In the genomic region with DNA sequence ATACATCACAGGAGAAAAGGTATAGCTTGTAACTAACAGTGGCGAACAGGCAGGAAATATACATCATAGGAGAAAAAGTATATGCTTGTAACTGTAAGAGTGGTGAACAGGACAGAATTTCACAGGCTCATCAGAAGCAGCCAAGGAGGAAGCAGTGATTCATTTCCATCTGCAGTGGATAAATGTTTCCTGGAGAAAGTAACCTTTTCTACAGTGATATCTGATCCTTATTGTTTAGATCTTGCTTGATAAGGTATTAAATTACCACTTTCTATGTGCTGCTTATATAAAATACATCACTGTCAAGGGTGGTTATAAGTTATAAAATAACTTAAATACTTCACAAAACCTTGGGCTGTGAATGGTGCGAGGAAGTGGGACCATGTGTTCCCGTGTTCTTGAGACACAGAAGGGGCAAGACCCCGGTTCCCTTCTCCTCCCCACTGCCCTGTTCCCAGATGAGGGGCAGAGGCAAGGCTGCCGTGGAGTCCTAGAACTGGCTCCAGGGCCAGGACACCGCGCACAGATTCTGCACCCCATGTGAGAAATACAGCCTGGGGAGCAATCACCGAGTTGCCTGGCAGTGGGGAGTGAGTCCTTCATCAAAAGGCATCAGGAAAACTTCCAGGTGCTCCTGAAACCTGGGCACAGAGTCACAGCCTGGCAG, we compare ENCODE assay signal across 28 cellular contexts.
DNase-seq lines count a peak whose midpoint lies in the region; ATAC-seq and TF ChIP-seq lines count a peak whose summit lies in the region.
"Had no signal": no experiment of that assay in that cellular context is flagged by ENCODE, and none has a peak within 500 bp of the region (broad histone marks: within the 10 kb centered on the region; RNA-seq: fewer than 3 reads in every experiment).

No MANE protein-coding gene starts in this region.

- no peaks in the 10 kb centered on the region for H3K9me3 Mint-ChIP-seq in activated CD4-positive, alpha-beta memory T cell treated with anti-CD3 and anti-CD28 coated beads, Interleukin-2, amount 10 ng/mL, durations not matched to agents 7 days and 5 days
- H3K9me3 Mint-ChIP-seq: activated B cell treated with CpG ODN at 0.5 μM for 24 hours; activated naive CD8-positive, alpha-beta T cell treated with anti-CD3 and anti-CD28 coated beads, Interleukin-2, amount 50 U/mL, for 24 hours; CD4-positive, CD25-positive, alpha-beta regulatory T cell; GM23338; neural crest cell; stimulated activated memory B cell treated with anti-CD40 and anti-IgM and Interleukin-4, amounts not matched to agents 10 μg/mL and 1 μg/mL and 100 μg/mL, for 72 hours had no signal

- TF ChIP-seq CTCF in IMR-90 (conservative IDR thresholded peaks at IDR 0.05; ENCODE audit: low read depth, low read length) (no peak), coronary artery (IDR thresholded peaks at IDR 0.05) (no peak), uterus (IDR thresholded peaks at IDR 0.05) (no peak)

- dilution Hi-C loops in IMR-90 (cut with HindIII; ENCODE audit: low sequenced_read_pairs, unreplicated experiment) = no loop called here

- peaks cover 14% of the 10 kb centered on the region for H3K4me1 ChIP-seq in IMR-90 (ENCODE audit: control insufficient read depth, insufficient read depth, low read length)
- peaks cover 0 to 3% of the 10 kb centered on the region in 2 donors for H3K4me1 ChIP-seq in uterus

- no peaks in the 10 kb centered on the region for H3K36me3 Mint-ChIP-seq in activated CD4-positive, alpha-beta memory T cell treated with anti-CD3 and anti-CD28 coated beads, Interleukin-2, amount 10 ng/mL, durations not matched to agents 7 days and 5 days (ENCODE audit: low read depth)
- H3K36me3 Mint-ChIP-seq: CD4-positive, CD25-positive, alpha-beta regulatory T cell; stimulated activated memory B cell treated with anti-CD40 and anti-IgM and Interleukin-4, amounts not matched to agents 10 μg/mL and 1 μg/mL and 100 μg/mL, for 72 hours had no signal

- H3K36me3 ChIP-seq in IMR-90 (ENCODE audit: control insufficient read depth, insufficient read depth, low read length) (no peaks in the 10 kb centered on the region), uterus (no peaks in the 10 kb centered on the region)
- H3K36me3 ChIP-seq: left ventricle myocardium inferior, vagina had no signal

- peaks cover 90% of the 10 kb centered on the region for H4K20me1 ChIP-seq in IMR-90 (ENCODE audit: insufficient read depth, low read length)

- H3K27me3 ChIP-seq in IMR-90 (ENCODE audit: control insufficient read depth, insufficient read depth, low read length) (no peaks in the 10 kb centered on the region), uterus (no peaks in the 10 kb centered on the region)
- H3K27me3 ChIP-seq: hepatocyte, vagina had no signal

- no peak overlapping the region for H2BK15ac ChIP-seq in IMR-90 (ENCODE audit: low read depth, low read length)

- no peak overlapping the region for H2BK5ac ChIP-seq in IMR-90 (ENCODE audit: low read depth, low read length, poor library complexity, severe bottlenecking)

- H2BK20ac ChIP-seq in IMR-90 (ENCODE audit: low read depth, low read length) = no peak overlapping the region

- no TSS peak for BruUV-seq in IMR-90 (replicated peaks; lab: Mats Ljungman, UMichigan)

- no peak overlapping the region for H3K23ac ChIP-seq in IMR-90 (ENCODE audit: low read depth, low read length)

- H3K27ac Mint-ChIP-seq in activated CD4-positive, alpha-beta memory T cell treated with anti-CD3 and anti-CD28 coated beads, Interleukin-2, amount 10 ng/mL, durations not matched to agents 7 days and 5 days = no peak overlapping the region
- H3K27ac Mint-ChIP-seq: activated B cell treated with CpG ODN at 0.5 μM for 24 hours; activated naive CD8-positive, alpha-beta T cell treated with anti-CD3 and anti-CD28 coated beads, Interleukin-2, amount 50 U/mL, for 24 hours; CD4-positive, CD25-positive, alpha-beta regulatory T cell; GM23338; progenitor cell of endocrine pancreas; stimulated activated memory B cell treated with anti-CD40 and anti-IgM and Interleukin-4, amounts not matched to agents 10 μg/mL and 1 μg/mL and 100 μg/mL, for 72 hours had no signal

- no peak overlapping the region for H4K8ac ChIP-seq in IMR-90 (ENCODE audit: low read depth in 2 of 2, low read length in 2 of 2)

- no peak for TF ChIP-seq RAD21 in IMR-90 (IDR thresholded peaks at IDR 0.05; ENCODE audit: low read length)

- DNase-seq in COLO829 (ENCODE audit: low spot score) (peak; percentile 7), IMR-90 (peak; percentile 69), coronary artery (ENCODE audit: low spot score) (peak; percentile 40), lung microvascular endothelial cell (ENCODE audit: low read depth in 2 of 2) (peak; percentile 17 to 65), SW480 (ENCODE audit: low spot score) (no peak), uterus (no peak), midbrain (lab: John Stamatoyannopoulos, UW) (no peak)
- no peak for DNase-seq in activated CD4-positive, alpha-beta memory T cell treated with anti-CD3 and anti-CD28 coated beads, Interleukin-2, amount 10 ng/mL, durations not matched to agents 7 days and 5 days
- DNase-seq: ACHN; activated B cell treated with CpG ODN at 0.5 μM for 24 hours; activated CD4-positive, alpha-beta T cell treated with anti-CD3 and anti-CD28 coated beads, Interleukin-2, amount 50 U/mL, for 48 hours; activated effector memory CD4-positive, alpha-beta T cell treated with anti-CD3 and anti-CD28 coated beads, Interleukin-2, amount 50 U/mL, for 16 hours; activated naive CD8-positive, alpha-beta T cell treated with anti-CD3 and anti-CD28 coated beads, Interleukin-2, amount 50 U/mL, for 24 hours; CD4-positive, CD25-positive, alpha-beta regulatory T cell; DMS 273 treated with DMSO at 0.1 percent for 48 hours; foreskin melanocyte; left ventricle myocardium inferior; NCI-H1436 treated with DMSO at 0.1 percent for 48 hours; NCI-H2171; NCI-H524 treated with DMSO at 0.1 percent for 48 hours; T1000 had no signal

- in situ Hi-C loops in IMR-90 (cut with MboI; ENCODE audit: low sequenced_read_pairs) = no loop called here

- H2AK9ac ChIP-seq in IMR-90 (replicated peaks; ENCODE audit: low read depth, low read length, poor library complexity) = no peak overlapping the region

- H3K27me3 Mint-ChIP-seq in activated CD4-positive, alpha-beta memory T cell treated with anti-CD3 and anti-CD28 coated beads, Interleukin-2, amount 10 ng/mL, durations not matched to agents 7 days and 5 days = no peaks in the 10 kb centered on the region
- H3K27me3 Mint-ChIP-seq: progenitor cell of endocrine pancreas had no signal

- peak; percentile 59 for ATAC-seq in IMR-90 (ENCODE audit: low read depth)
- ATAC-seq: activated naive CD8-positive, alpha-beta T cell treated with anti-CD3 and anti-CD28 coated beads, Interleukin-2, amount 50 U/mL, for 24 hours; GM23338; stimulated activated memory B cell treated with anti-CD40 and anti-IgM and Interleukin-4, amounts not matched to agents 10 μg/mL and 1 μg/mL and 100 μg/mL, for 72 hours had no signal

- no peak overlapping the region for H3K4me3 ChIP-seq in IMR-90 (ENCODE audit: insufficient read depth, low read depth, low read length)
- H3K4me3 ChIP-seq in coronary artery = no peak overlapping the region
- H3K4me3 ChIP-seq in uterus = no peak overlapping the region
- H3K4me3 ChIP-seq: GM23338, hepatocyte, left ventricle myocardium inferior, skin epidermis, vagina had no signal

- H2AK5ac ChIP-seq in IMR-90 (ENCODE audit: low read depth, low read length) = no peak overlapping the region

- H3K14ac ChIP-seq in IMR-90 (replicated peaks; ENCODE audit: low read depth, low read length) = no peak overlapping the region

- no peak overlapping the region for H3K4me3 Mint-ChIP-seq in activated CD4-positive, alpha-beta memory T cell treated with anti-CD3 and anti-CD28 coated beads, Interleukin-2, amount 10 ng/mL, durations not matched to agents 7 days and 5 days
- H3K4me3 Mint-ChIP-seq: activated B cell treated with CpG ODN at 0.5 μM for 24 hours; activated naive CD8-positive, alpha-beta T cell treated with anti-CD3 and anti-CD28 coated beads, Interleukin-2, amount 50 U/mL, for 24 hours; CD4-positive, CD25-positive, alpha-beta regulatory T cell; GM23338; neural crest cell; stimulated activated memory B cell treated with anti-CD40 and anti-IgM and Interleukin-4, amounts not matched to agents 10 μg/mL and 1 μg/mL and 100 μg/mL, for 72 hours had no signal

- no peak overlapping the region for H4K5ac ChIP-seq in IMR-90 (ENCODE audit: low read depth, low read length)

- H3K4ac ChIP-seq in IMR-90 (ENCODE audit: low read depth, low read length) = no peak overlapping the region

- H3K4me1 Mint-ChIP-seq in activated CD4-positive, alpha-beta memory T cell treated with anti-CD3 and anti-CD28 coated beads, Interleukin-2, amount 10 ng/mL, durations not matched to agents 7 days and 5 days = peaks cover 5% of the 10 kb centered on the region
- H3K4me1 Mint-ChIP-seq: activated B cell treated with CpG ODN at 0.5 μM for 24 hours; activated naive CD8-positive, alpha-beta T cell treated with anti-CD3 and anti-CD28 coated beads, Interleukin-2, amount 50 U/mL, for 24 hours; stimulated activated memory B cell treated with anti-CD40 and anti-IgM and Interleukin-4, amounts not matched to agents 10 μg/mL and 1 μg/mL and 100 μg/mL, for 72 hours had no signal

- TF ChIP-seq POLR2A in IMR-90 (IDR thresholded peaks at IDR 0.05; ENCODE audit: low read depth, low read length) (no peak), uterus (IDR thresholded peaks at IDR 0.05) (no peak)

- H3K9ac ChIP-seq in IMR-90 (ENCODE audit: low read depth, low read length) = no peak overlapping the region

- peaks cover 23% of the 10 kb centered on the region for H3K9me1 ChIP-seq in IMR-90 (ENCODE audit: insufficient read depth, low read length)

- H3K9me3 ChIP-seq in IMR-90 (ENCODE audit: control insufficient read depth, insufficient read depth, low read length) (no peaks in the 10 kb centered on the region), uterus (no peaks in the 10 kb centered on the region)
- H3K9me3 ChIP-seq: left ventricle myocardium inferior, vagina had no signal

- no peak overlapping the region for H4K91ac ChIP-seq in IMR-90 (ENCODE audit: insufficient read depth, low read depth, low read length)

- WGBS in IMR-90 (ENCODE audit: extremely low coverage in 2 of 2, insufficient read length in 1 of 2), 2 experiments = 95% methylated on average over 4 of the region's 8 CpGs; no CpG with 5 or more reads in 1 of the 2 experiments

- H2AFZ ChIP-seq in IMR-90 (replicated peaks; ENCODE audit: low read length, poor library complexity) = no peak overlapping the region
- H2AFZ ChIP-seq: GM23338, hepatocyte had no signal

- no peak overlapping the region for H3K56ac ChIP-seq in IMR-90 (ENCODE audit: extremely low read depth, insufficient read depth, low read length)

- H3K18ac ChIP-seq in IMR-90 (ENCODE audit: low read depth, low read length) = no peak overlapping the region

- POLR2A ChIA-PET in IMR-90 (lab: Charles Lee; ENCODE audit: unreplicated experiment) = no interaction called here
- POLR2A ChIA-PET in activated CD4-positive, alpha-beta memory T cell treated with anti-CD3 and anti-CD28 coated beads, Interleukin-2, amount 10 ng/mL, durations not matched to agents 7 days and 5 days (lab: Charles Lee) = no interaction called here

- H2BK120ac ChIP-seq in IMR-90 (ENCODE audit: low read depth, low read length) = no peak overlapping the region

- intact Hi-C loops in IMR-90 (cut with micrococcal nuclease) = no loop called here
- intact Hi-C loops in uterus (cut with DNase I; ENCODE audit: low total_unique reads) = no loop called here

- H3K27ac ChIP-seq in IMR-90 (ENCODE audit: insufficient read depth, low read length) = no peak overlapping the region
- no peak overlapping the region for H3K27ac ChIP-seq in coronary artery
- no peak overlapping the region for H3K27ac ChIP-seq in uterus
- H3K27ac ChIP-seq: hepatocyte, left ventricle myocardium inferior, skin epidermis, vagina had no signal

- CTCF ChIA-PET in IMR-90 (lab: Yijun Ruan, JAX) = interaction anchor here (0.6 kb wide), 1 partner anchor 36 kb away, joined by 3 read pairs; no protein-coding TSS in a partner anchor
- CTCF ChIA-PET in activated CD4-positive, alpha-beta memory T cell treated with anti-CD3 and anti-CD28 coated beads, Interleukin-2, amount 10 ng/mL, durations not matched to agents 7 days and 5 days (lab: Charles Lee) = no interaction called here

- peaks cover 45 to 89% of the 10 kb centered on the region in 2 experiments for H3K79me1 ChIP-seq in IMR-90 (ENCODE audit: low read depth in 1 of 2, low read length in 2 of 2)

- peak overlapping the region; percentile 23; the same call in 1 of the 2 replicates for H3K4me2 ChIP-seq in IMR-90 (ENCODE audit: low read depth, low read length)
- H3K4me2 ChIP-seq: GM23338, hepatocyte had no signal

Comparison
In these comparisons a context has a peak if more than half of its experiments do, and no peak if none do; other contexts are left out.
1. DNase-seq: peak in COLO829 (single experiment), IMR-90 (single experiment), coronary artery (single experiment) and lung microvascular endothelial cell (2 of 2); none in activated CD4-positive, alpha-beta memory T cell treated with anti-CD3 and anti-CD28 coated beads, Interleukin-2, amount 10 ng/mL, durations not matched to agents 7 days and 5 days (single experiment), SW480 (single experiment), uterus (0 of 2) and midbrain (single experiment).